ENCODE assay signal across 16 cellular contexts in the genomic region with DNA sequence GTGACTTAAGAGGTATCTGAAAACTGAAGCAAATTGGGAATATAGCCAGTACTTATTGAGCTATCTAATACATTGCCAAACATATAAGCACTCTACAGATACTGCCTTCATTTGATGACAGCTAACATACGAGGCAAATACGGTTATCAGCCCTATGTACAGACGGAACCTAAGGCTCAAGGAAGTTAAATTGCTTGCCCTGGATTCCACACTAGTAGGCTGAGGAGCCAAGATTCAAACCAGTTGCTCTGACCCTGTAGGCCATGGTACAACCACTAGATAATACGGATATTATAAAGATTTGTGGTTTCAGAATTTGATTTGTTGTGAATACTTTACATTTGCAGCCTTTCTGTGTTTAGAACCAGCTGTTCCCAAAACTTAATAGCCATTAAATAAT. TPM values are rescaled to one million over a fixed set of nuclear protein-coding genes. Genes with fewer than 3 reads are reported as not detected.
"Had no signal": no experiment of that assay in that cellular context is flagged by ENCODE, and none has a peak within 500 bp of the region (broad histone marks: within the 10 kb centered on the region; RNA-seq: fewer than 3 reads in every experiment).

No MANE protein-coding gene starts in this region.

- H3K27ac ChIP-seq: ascending aorta, gastroesophageal sphincter, pancreas had no signal

- H3K4me1 ChIP-seq: ascending aorta, gastroesophageal sphincter, pancreas had no signal

- H3K9me3 Mint-ChIP-seq: activated T-helper 1 cell treated with anti-CD3 and anti-CD28 coated beads, Interleukin-12 subunit alpha, Interleukin-12 subunit beta, Interleukin-2, Interleukin-4 antibody, amounts not matched to agents 30 ng/mL and 10 ng/mL and 1 ng/mL, durations not matched to agents 14 hours and 24 hours and 36 hours; effector memory CD8-positive, alpha-beta T cell; naive thymus-derived CD4-positive, alpha-beta T cell had no signal

- H3K36me3 Mint-ChIP-seq: naive thymus-derived CD4-positive, alpha-beta T cell had no signal

- H3K36me3 ChIP-seq: ascending aorta, gastroesophageal sphincter, heart right ventricle, pancreas had no signal

- H3K4me3 ChIP-seq: ascending aorta, gastroesophageal sphincter, heart right ventricle, lung, pancreas had no signal

- ATAC-seq: effector memory CD8-positive, alpha-beta T cell; gastroesophageal sphincter; naive thymus-derived CD4-positive, alpha-beta T cell had no signal

- DNase-seq: activated CD4-positive, alpha-beta T cell treated with anti-CD3 and anti-CD28 coated beads, Interleukin-2, amount 50 U/mL, for 1 hour; activated CD8-positive, alpha-beta memory T cell treated with anti-CD3 and anti-CD28 coated beads for 24 hours; dermis blood vessel endothelial cell; effector memory CD8-positive, alpha-beta T cell; heart right ventricle; left cardiac atrium; naive thymus-derived CD4-positive, alpha-beta T cell; pancreas; stimulated activated CD4-positive, alpha-beta T cell treated with anti-CD3 and anti-CD28 coated beads, Interleukin-4, amount 100 ng/mL, for 4 hours; stimulated activated CD8-positive, alpha-beta memory T cell treated with anti-CD3 and anti-CD28 coated beads, Interleukin-4, amount 100 ng/mL, for 48 hours; stimulated activated naive CD8-positive, alpha-beta T cell treated with anti-CD3 and anti-CD28 coated beads, Interleukin-15, Interleukin-2, amounts not matched to agents 100 U/mL and 50 U/mL, for 24 hours; trophoblast cell had no signal

- H3K27me3 ChIP-seq: ascending aorta, gastroesophageal sphincter, heart right ventricle had no signal

- H3K4me3 Mint-ChIP-seq: activated T-helper 1 cell treated with anti-CD3 and anti-CD28 coated beads, Interleukin-12 subunit alpha, Interleukin-12 subunit beta, Interleukin-2, Interleukin-4 antibody, amounts not matched to agents 30 ng/mL and 10 ng/mL and 1 ng/mL, durations not matched to agents 14 hours and 24 hours and 36 hours; effector memory CD8-positive, alpha-beta T cell; naive thymus-derived CD4-positive, alpha-beta T cell had no signal

- H3K9me3 ChIP-seq: ascending aorta, gastroesophageal sphincter, heart right ventricle, pancreas had no signal

- H3K27ac Mint-ChIP-seq: effector memory CD8-positive, alpha-beta T cell had no signal

RNA-seq across cellular contexts. Expression of a gene that starts 36.6 kb away (rescaled TPM):
- total RNA-seq: naive thymus-derived CD4-positive, alpha-beta T cell had no signal
- polyA plus RNA-seq: naive thymus-derived CD4-positive, alpha-beta T cell had no signal
